ENCODE assay signal across 8 cellular contexts in the genomic region with DNA sequence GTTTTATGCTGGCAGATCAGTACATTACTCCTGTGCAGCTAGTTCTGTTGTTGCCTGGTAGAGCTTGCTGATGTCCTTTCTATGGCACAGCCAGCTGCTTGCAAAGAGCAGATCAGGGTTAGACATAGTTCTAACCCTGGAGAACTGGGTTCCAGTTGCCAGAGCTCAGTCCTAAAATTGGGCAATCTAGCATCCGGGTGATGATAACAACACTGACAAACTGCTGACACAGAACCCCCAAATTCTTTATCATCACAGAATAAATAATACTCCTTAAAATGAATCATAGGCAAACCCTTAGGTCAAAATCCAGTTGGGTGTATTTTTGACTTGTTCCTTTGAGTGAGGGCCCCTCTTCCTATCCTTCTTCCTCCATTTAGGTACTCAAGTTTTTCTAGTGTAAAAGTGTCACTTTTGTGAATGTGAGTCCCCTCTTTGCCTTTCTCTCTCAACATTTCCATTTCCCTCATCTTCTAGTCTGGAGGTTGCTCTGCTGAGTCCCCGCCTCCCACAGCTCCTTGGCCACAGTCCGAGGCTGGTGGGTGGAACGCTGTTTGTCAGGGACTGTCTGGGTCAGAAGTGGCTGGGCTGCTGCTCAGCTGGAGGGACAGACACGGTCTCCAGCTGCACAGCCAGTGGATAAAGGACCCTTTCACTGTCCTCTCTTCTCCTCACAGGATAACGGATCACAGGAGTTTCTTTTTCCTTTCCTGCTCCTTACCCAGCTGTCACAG.
DNase-seq lines count a peak whose midpoint lies in the region; ATAC-seq and TF ChIP-seq lines count a peak whose summit lies in the region.

No MANE protein-coding gene starts in this region.

- ATAC-seq in naive B cell (ENCODE audit: low read depth in 2 of 2) (no peak), aorta (ENCODE audit: low FRiP score) (peak; percentile 92), GM21515 (IDR thresholded peaks at IDR 0.05; ENCODE audit: unreplicated experiment) (no peak)

- peak overlapping the region in 1 of 2 donors; percentile 80 for H3K27ac ChIP-seq in aorta (ENCODE audit: low read depth in 1 of 2, low read length in 2 of 2)

- TF ChIP-seq CTCF in BE2C (IDR thresholded peaks at IDR 0.05; ENCODE audit: low read depth, low read length), result no peak

- H3K4me3 ChIP-seq in aorta (ENCODE audit: low read length in 2 of 2) (no peak overlapping the region), BE2C (ENCODE audit: low read depth, low read length) (no peak overlapping the region)

- no peaks in the 10 kb centered on the region for H3K27me3 ChIP-seq in aorta (ENCODE audit: control insufficient read depth in 1 of 2, insufficient read depth in 2 of 2, low read length in 1 of 2)
- H3K27me3 ChIP-seq in BE2C, result no peaks in the 10 kb centered on the region

- WGBS in aorta, 2 donors, result 7 to 8% methylated on average over 6 of the region's 6 CpGs

- H3K27me3 Mint-ChIP-seq in activated naive CD4-positive, alpha-beta T cell treated with anti-CD3 and anti-CD28 coated beads, Interleukin-2, amount 50 U/mL, for 24 hours, result no peaks in the 10 kb centered on the region
- H3K27me3 Mint-ChIP-seq in activated naive CD4-positive, alpha-beta T cell treated with anti-CD3 and anti-CD28 coated beads for 36 hours (ENCODE audit: low read depth), result no peaks in the 10 kb centered on the region
- H3K27me3 Mint-ChIP-seq in naive B cell, result no peaks in the 10 kb centered on the region

- no peaks in the 10 kb centered on the region for H3K36me3 Mint-ChIP-seq in activated naive CD4-positive, alpha-beta T cell treated with anti-CD3 and anti-CD28 coated beads, Interleukin-2, amount 50 U/mL, for 24 hours
- H3K36me3 Mint-ChIP-seq in activated naive CD4-positive, alpha-beta T cell treated with anti-CD3 and anti-CD28 coated beads for 36 hours (ENCODE audit: low read depth), result no peaks in the 10 kb centered on the region
- H3K36me3 Mint-ChIP-seq in naive B cell, result no peaks in the 10 kb centered on the region

- H3K36me3 ChIP-seq in aorta (ENCODE audit: control insufficient read depth in 1 of 2, insufficient read depth in 2 of 2, low read length in 1 of 2), result no peaks in the 10 kb centered on the region
- no peaks in the 10 kb centered on the region for H3K36me3 ChIP-seq in BE2C

- CTCF ChIA-PET in activated naive CD4-positive, alpha-beta T cell treated with anti-CD3 and anti-CD28 coated beads for 36 hours (lab: Charles Lee), result no interaction called here

- intact Hi-C loops in activated naive CD4-positive, alpha-beta T cell treated with anti-CD3 and anti-CD28 coated beads for 36 hours (cut with micrococcal nuclease), result no loop called here
- intact Hi-C loops in aorta (cut with DNase I), result no loop called here

- TF ChIP-seq POLR2A in erythroblast (IDR thresholded peaks at IDR 0.05; ENCODE audit: low read length), result no peak

- no peak overlapping the region for H3K4me3 Mint-ChIP-seq in activated naive CD4-positive, alpha-beta T cell treated with anti-CD3 and anti-CD28 coated beads, Interleukin-2, amount 50 U/mL, for 24 hours
- H3K4me3 Mint-ChIP-seq in activated naive CD4-positive, alpha-beta T cell treated with anti-CD3 and anti-CD28 coated beads for 36 hours, result no peak overlapping the region
- peak overlapping the region; percentile 3 to 81 (median 62) for H3K4me3 Mint-ChIP-seq in naive B cell

- no peak for DNase-seq in activated naive CD4-positive, alpha-beta T cell treated with anti-CD3 and anti-CD28 coated beads for 36 hours
- DNase-seq in fibroblast of peridontal ligament (ENCODE audit: extremely low read depth), result peak; percentile 1
- no peak for DNase-seq in naive B cell
- DNase-seq in aorta, result peak; percentile 90 to 93
- no peak for DNase-seq in BE2C
- no peak for DNase-seq in erythroblast (lab: John Stamatoyannopoulos, UW)

- no peaks in the 10 kb centered on the region for H3K9me3 ChIP-seq in aorta (ENCODE audit: control insufficient read depth, low read length)
- H3K9me3 ChIP-seq in BE2C, result no peaks in the 10 kb centered on the region

- H3K27ac Mint-ChIP-seq in activated naive CD4-positive, alpha-beta T cell treated with anti-CD3 and anti-CD28 coated beads, Interleukin-2, amount 50 U/mL, for 24 hours, result peak overlapping the region; percentile 15
- H3K27ac Mint-ChIP-seq in activated naive CD4-positive, alpha-beta T cell treated with anti-CD3 and anti-CD28 coated beads for 36 hours, result no peak overlapping the region
- peak overlapping the region; percentile 60 to 98 (median 84) for H3K27ac Mint-ChIP-seq in naive B cell

- no peaks in the 10 kb centered on the region for H3K9me3 Mint-ChIP-seq in activated naive CD4-positive, alpha-beta T cell treated with anti-CD3 and anti-CD28 coated beads, Interleukin-2, amount 50 U/mL, for 24 hours
- H3K9me3 Mint-ChIP-seq in activated naive CD4-positive, alpha-beta T cell treated with anti-CD3 and anti-CD28 coated beads for 36 hours, result no peaks in the 10 kb centered on the region
- H3K9me3 Mint-ChIP-seq in naive B cell, result peaks cover 0 to 1% (median 0%) of the 10 kb centered on the region in 7 donors

- peaks cover 5% of the 10 kb centered on the region for H3K4me1 Mint-ChIP-seq in activated naive CD4-positive, alpha-beta T cell treated with anti-CD3 and anti-CD28 coated beads, Interleukin-2, amount 50 U/mL, for 24 hours
- H3K4me1 Mint-ChIP-seq in activated naive CD4-positive, alpha-beta T cell treated with anti-CD3 and anti-CD28 coated beads for 36 hours (ENCODE audit: low read depth), result peaks cover 11% of the 10 kb centered on the region
- H3K4me1 Mint-ChIP-seq in naive B cell, result peaks cover 34 to 60% (median 36%) of the 10 kb centered on the region in 3 donors

- H3K4me1 ChIP-seq in aorta (ENCODE audit: control insufficient read depth in 1 of 2, insufficient read depth in 2 of 2, low read length in 2 of 2) (peaks cover 0 to 5% of the 10 kb centered on the region in 2 donors), BE2C (no peaks in the 10 kb centered on the region)

Comparison
In these comparisons a context has a peak if more than half of its experiments do, and no peak if none do; other contexts are left out.
1. H3K4me3 Mint-ChIP-seq: peak in naive B cell (8 of 8); none in activated naive CD4-positive, alpha-beta T cell treated with anti-CD3 and anti-CD28 coated beads, Interleukin-2, amount 50 U/mL, for 24 hours (single experiment) and activated naive CD4-positive, alpha-beta T cell treated with anti-CD3 and anti-CD28 coated beads for 36 hours (single experiment).
2. DNase-seq: peak in fibroblast of peridontal ligament (single experiment) and aorta (2 of 2); none in activated naive CD4-positive, alpha-beta T cell treated with anti-CD3 and anti-CD28 coated beads for 36 hours (single experiment), naive B cell (single experiment), BE2C (single experiment) and erythroblast (0 of 2).